ENCODE assay signal across 1 cellular context in the genomic region with DNA sequence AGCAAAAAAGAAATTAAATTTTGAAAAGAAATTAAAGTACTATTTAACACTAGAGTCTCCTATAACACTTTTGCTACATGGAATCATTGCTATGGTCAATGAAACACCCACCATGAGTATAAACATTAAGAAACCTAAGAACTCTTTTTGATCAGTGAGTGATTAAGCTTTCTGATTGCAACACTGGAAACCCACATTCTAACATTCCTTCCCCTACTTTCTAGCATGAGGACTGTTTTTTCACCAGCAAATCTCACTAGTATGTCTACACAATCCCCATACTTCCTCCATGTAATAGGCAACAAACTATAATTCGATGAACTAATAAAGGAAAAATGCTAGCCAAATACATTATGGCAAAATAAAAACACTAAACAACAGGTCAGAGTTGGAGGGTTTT.
A peak's percentile ranks its signal among the peaks of the same experiment; 100 is the strongest.
TF ChIP-seq lines count a peak whose summit lies in the region.

No MANE protein-coding gene starts in this region.

TF ChIP-seq in IMR-90, 13 proteins besides CTCF, POLR2A, EP300 and RAD21:
- TF ChIP-seq SMC3 (IDR thresholded peaks at IDR 0.05; ENCODE audit: low read depth, low read length) (no peak), NFE2L2 (IDR thresholded peaks at IDR 0.05; ENCODE audit: low read depth, low read length) (no peak), CEBPB (IDR thresholded peaks at IDR 0.05; ENCODE audit: low read depth, low read length) (peak; percentile 58; the same call in 1 of the 2 replicates)
